In genomic region chr19:51375504-51376221, GRCh38 we compare ENCODE assay signal across 14 cellular contexts. TPM values are rescaled to one million over a fixed set of nuclear protein-coding genes. Genes with fewer than 3 reads are reported as not detected.
A peak's percentile ranks its signal among the peaks of the same experiment; 100 is the strongest.
DNase-seq lines count a peak whose midpoint lies in the region; ATAC-seq and TF ChIP-seq lines count a peak whose summit lies in the region.
"Had no signal": no experiment of that assay in that cellular context is flagged by ENCODE, and none has a peak within 500 bp of the region (broad histone marks: within the 10 kb centered on the region; RNA-seq: fewer than 3 reads in every experiment).

No MANE protein-coding gene starts in this region.

- H3K4me3 ChIP-seq in naive thymus-derived CD4-positive, alpha-beta T cell (ENCODE audit: low read length), result no peak overlapping the region
- no peak overlapping the region for H3K4me3 ChIP-seq in WERI-Rb-1 (ENCODE audit: low read depth, low read length)
- H3K4me3 ChIP-seq: adrenal gland, tibial nerve had no signal

- CTCF ChIA-PET in activated CD4-positive, alpha-beta memory T cell treated with anti-CD3 and anti-CD28 coated beads, Interleukin-2, amount 10 ng/mL, durations not matched to agents 7 days and 5 days (lab: Charles Lee), result interaction anchor here (0.9 to 1.0 kb wide), 3 partner anchors 8 to 32 kb away, joined by 3 to 6 read pairs (median 3); no protein-coding TSS in a partner anchor
- CTCF ChIA-PET in naive thymus-derived CD4-positive, alpha-beta T cell (lab: Charles Lee), result no interaction called here

- DNase-seq in SKM-1 treated with dmso at 0.1 percent for 144 hours (lab: John Stamatoyannopoulos, UW; ENCODE audit: unreplicated experiment) (peak; percentile 5), SKM-1 (lab: John Stamatoyannopoulos, UW; ENCODE audit: unreplicated experiment) (no peak), GM19238 (ENCODE audit: insufficient read length, low spot score) (peak; percentile 21), WERI-Rb-1 (no peak), NCI-H2029 (lab: John Stamatoyannopoulos, UW) (no peak)
- DNase-seq in activated CD4-positive, alpha-beta memory T cell treated with anti-CD3 and anti-CD28 coated beads, Interleukin-2, amount 10 ng/mL, durations not matched to agents 7 days and 5 days, result peak; percentile 57
- DNase-seq in naive thymus-derived CD4-positive, alpha-beta T cell, result peak in 1 of 9 donors; percentile 72
- DNase-seq: NCI-H345 had no signal

- no peak for TF ChIP-seq CTCF in WERI-Rb-1 (IDR thresholded peaks at IDR 0.05; ENCODE audit: low read depth, low read length)

- peak overlapping the region; percentile 81 for H3K27ac Mint-ChIP-seq in activated CD4-positive, alpha-beta memory T cell treated with anti-CD3 and anti-CD28 coated beads, Interleukin-2, amount 10 ng/mL, durations not matched to agents 7 days and 5 days
- H3K27ac Mint-ChIP-seq in naive thymus-derived CD4-positive, alpha-beta T cell, result peak overlapping the region in 6 of 9 donors; percentile 31 to 94 (median 79)

- ATAC-seq in naive thymus-derived CD4-positive, alpha-beta T cell, result no peak
- ATAC-seq in GM18873 (IDR thresholded peaks at IDR 0.05; ENCODE audit: low FRiP score, unreplicated experiment), result no peak

- H3K9me3 ChIP-seq in naive thymus-derived CD4-positive, alpha-beta T cell (ENCODE audit: control insufficient read depth in 2 of 3, low read length in 3 of 3), result no peaks in the 10 kb centered on the region
- no peaks in the 10 kb centered on the region for H3K9me3 ChIP-seq in WERI-Rb-1 (ENCODE audit: severe bottlenecking)
- H3K9me3 ChIP-seq: adrenal gland, tibial nerve had no signal

- no peaks in the 10 kb centered on the region for H3K27me3 Mint-ChIP-seq in activated CD4-positive, alpha-beta memory T cell treated with anti-CD3 and anti-CD28 coated beads, Interleukin-2, amount 10 ng/mL, durations not matched to agents 7 days and 5 days
- H3K27me3 Mint-ChIP-seq in naive thymus-derived CD4-positive, alpha-beta T cell, result no peaks in the 10 kb centered on the region

- no peak overlapping the region for H3K27ac ChIP-seq in naive thymus-derived CD4-positive, alpha-beta T cell (ENCODE audit: low read depth, low read length)
- H3K27ac ChIP-seq in WERI-Rb-1, result no peak overlapping the region
- H3K27ac ChIP-seq: adrenal gland, tibial nerve had no signal

- intact Hi-C loops in naive thymus-derived CD4-positive, alpha-beta T cell (cut with micrococcal nuclease), result loop anchor here in 1 of 2 donors (1.0 kb wide), 1 partner anchor 8 kb away; no protein-coding TSS in a partner anchor

- H3K36me3 Mint-ChIP-seq in activated CD4-positive, alpha-beta memory T cell treated with anti-CD3 and anti-CD28 coated beads, Interleukin-2, amount 10 ng/mL, durations not matched to agents 7 days and 5 days (ENCODE audit: low read depth), result peaks cover 17% of the 10 kb centered on the region
- peaks cover 0 to 10% (median 0%) of the 10 kb centered on the region in 5 donors for H3K36me3 Mint-ChIP-seq in naive thymus-derived CD4-positive, alpha-beta T cell

- peaks cover 77% of the 10 kb centered on the region for H3K4me1 Mint-ChIP-seq in activated CD4-positive, alpha-beta memory T cell treated with anti-CD3 and anti-CD28 coated beads, Interleukin-2, amount 10 ng/mL, durations not matched to agents 7 days and 5 days
- peaks cover 31 to 72% (median 48%) of the 10 kb centered on the region in 7 donors for H3K4me1 Mint-ChIP-seq in naive thymus-derived CD4-positive, alpha-beta T cell

- peak overlapping the region; percentile 49 for H3K4me3 Mint-ChIP-seq in activated CD4-positive, alpha-beta memory T cell treated with anti-CD3 and anti-CD28 coated beads, Interleukin-2, amount 10 ng/mL, durations not matched to agents 7 days and 5 days
- peak overlapping the region in 2 of 10 donors; percentile 17 to 87 for H3K4me3 Mint-ChIP-seq in naive thymus-derived CD4-positive, alpha-beta T cell

- no peaks in the 10 kb centered on the region for H3K36me3 ChIP-seq in naive thymus-derived CD4-positive, alpha-beta T cell (ENCODE audit: control insufficient read depth in 2 of 3, insufficient read depth in 3 of 3, low read length in 3 of 3)
- no peaks in the 10 kb centered on the region for H3K36me3 ChIP-seq in WERI-Rb-1
- H3K36me3 ChIP-seq: adrenal gland, tibial nerve had no signal

- peaks cover 16 to 52% of the 10 kb centered on the region in 2 donors for H3K4me1 ChIP-seq in naive thymus-derived CD4-positive, alpha-beta T cell (ENCODE audit: control insufficient read depth in 2 of 2, insufficient read depth in 2 of 2, low read length in 2 of 2)
- H3K4me1 ChIP-seq: adrenal gland, tibial nerve had no signal

- peaks cover 4% of the 10 kb centered on the region for H3K9me3 Mint-ChIP-seq in activated CD4-positive, alpha-beta memory T cell treated with anti-CD3 and anti-CD28 coated beads, Interleukin-2, amount 10 ng/mL, durations not matched to agents 7 days and 5 days
- peaks cover 0 to 7% (median 1%) of the 10 kb centered on the region in 11 donors for H3K9me3 Mint-ChIP-seq in naive thymus-derived CD4-positive, alpha-beta T cell

- no peaks in the 10 kb centered on the region for H3K27me3 ChIP-seq in naive thymus-derived CD4-positive, alpha-beta T cell (ENCODE audit: control insufficient read depth in 2 of 2, insufficient read depth in 2 of 2, low read length in 2 of 2)
- no peaks in the 10 kb centered on the region for H3K27me3 ChIP-seq in WERI-Rb-1 (ENCODE audit: insufficient read depth, low read depth, severe bottlenecking)
- H3K27me3 ChIP-seq: adrenal gland, tibial nerve had no signal

- POLR2A ChIA-PET in activated CD4-positive, alpha-beta memory T cell treated with anti-CD3 and anti-CD28 coated beads, Interleukin-2, amount 10 ng/mL, durations not matched to agents 7 days and 5 days (lab: Charles Lee), result interaction anchor here (1.0 to 2.7 kb wide), 3 partner anchors 8 to 36 kb away, joined by 3 to 21 read pairs (median 3); no protein-coding TSS in a partner anchor
- POLR2A ChIA-PET in naive thymus-derived CD4-positive, alpha-beta T cell (lab: Charles Lee), result no interaction called here

RNA-seq across cellular contexts. Expression of gene NKG7, which starts 3.2 kb away (rescaled TPM):
- total RNA-seq in activated CD4-positive, alpha-beta memory T cell treated with anti-CD3 and anti-CD28 coated beads, Interleukin-2, amount 10 ng/mL, durations not matched to agents 7 days and 5 days, result 100 to 1,000 TPM; 417 to 428 TPM
- total RNA-seq in naive thymus-derived CD4-positive, alpha-beta T cell, result 100 to 1,000 TPM in 1 of 5 experiments, 10 to 100 TPM in 2, 1 to 10 TPM in 2; 3.9 to 336 (median 62.3) TPM
- polyA plus RNA-seq in naive thymus-derived CD4-positive, alpha-beta T cell, result 1 to 10 TPM; 8.9 to 9.8 TPM
- total RNA-seq: dermis microvascular lymphatic vessel endothelial cell, fibroblast of villous mesenchyme, renal cortical epithelial cell had no signal

RNA-seq across cellular contexts. Expression of gene CLDND2, which starts 6.9 kb away (rescaled TPM):
- total RNA-seq in activated CD4-positive, alpha-beta memory T cell treated with anti-CD3 and anti-CD28 coated beads, Interleukin-2, amount 10 ng/mL, durations not matched to agents 7 days and 5 days, result 1 to 10 TPM; 6.4 to 8.2 TPM
- 10 to 100 TPM in 1 of 5 experiments, 1 to 10 TPM in 1, under 1 TPM in 1, not detected in 2; 0.32 to 13.3 (median 4.4) TPM for total RNA-seq in naive thymus-derived CD4-positive, alpha-beta T cell
- not detected for polyA plus RNA-seq in naive thymus-derived CD4-positive, alpha-beta T cell
- total RNA-seq: dermis microvascular lymphatic vessel endothelial cell, fibroblast of villous mesenchyme, renal cortical epithelial cell, tibial nerve had no signal

RNA-seq across cellular contexts. Expression of gene ETFB, which starts 9.5 kb away (rescaled TPM):
- total RNA-seq in activated CD4-positive, alpha-beta memory T cell treated with anti-CD3 and anti-CD28 coated beads, Interleukin-2, amount 10 ng/mL, durations not matched to agents 7 days and 5 days, result 100 to 1,000 TPM; 126 to 131 TPM
- 10 to 100 TPM; 31.8 to 90.3 (median 47.1) TPM for total RNA-seq in naive thymus-derived CD4-positive, alpha-beta T cell
- polyA plus RNA-seq in naive thymus-derived CD4-positive, alpha-beta T cell, result 10 to 100 TPM; 78.0 to 83.7 TPM

RNA-seq across cellular contexts. Expression of gene LIM2, which starts 12.1 kb away (rescaled TPM):
- total RNA-seq in activated CD4-positive, alpha-beta memory T cell treated with anti-CD3 and anti-CD28 coated beads, Interleukin-2, amount 10 ng/mL, durations not matched to agents 7 days and 5 days, result not detected
- 1 to 10 TPM in 1 of 5 experiments, not detected in 4; 1.2 TPM for total RNA-seq in naive thymus-derived CD4-positive, alpha-beta T cell
- not detected for polyA plus RNA-seq in naive thymus-derived CD4-positive, alpha-beta T cell
- total RNA-seq: adrenal gland, dermis microvascular lymphatic vessel endothelial cell, fibroblast of villous mesenchyme, renal cortical epithelial cell, tibial nerve had no signal
- polyA plus RNA-seq: adrenal gland had no signal

RNA-seq across cellular contexts. Expression of gene C19orf84, which starts 14.7 kb away (rescaled TPM):
- not detected for total RNA-seq in activated CD4-positive, alpha-beta memory T cell treated with anti-CD3 and anti-CD28 coated beads, Interleukin-2, amount 10 ng/mL, durations not matched to agents 7 days and 5 days
- total RNA-seq in naive thymus-derived CD4-positive, alpha-beta T cell, result not detected
- not detected for polyA plus RNA-seq in naive thymus-derived CD4-positive, alpha-beta T cell
- total RNA-seq: dermis microvascular lymphatic vessel endothelial cell, fibroblast of villous mesenchyme, renal cortical epithelial cell had no signal

Comparison
In these comparisons a context has a peak if more than half of its experiments do, and no peak if none do; other contexts are left out.
1. DNase-seq: peak in SKM-1 treated with dmso at 0.1 percent for 144 hours (single experiment), GM19238 (single experiment) and activated CD4-positive, alpha-beta memory T cell treated with anti-CD3 and anti-CD28 coated beads, Interleukin-2, amount 10 ng/mL, durations not matched to agents 7 days and 5 days (single experiment); none in SKM-1 (single experiment), WERI-Rb-1 (single experiment) and NCI-H2029 (single experiment).